In the genomic region with DNA sequence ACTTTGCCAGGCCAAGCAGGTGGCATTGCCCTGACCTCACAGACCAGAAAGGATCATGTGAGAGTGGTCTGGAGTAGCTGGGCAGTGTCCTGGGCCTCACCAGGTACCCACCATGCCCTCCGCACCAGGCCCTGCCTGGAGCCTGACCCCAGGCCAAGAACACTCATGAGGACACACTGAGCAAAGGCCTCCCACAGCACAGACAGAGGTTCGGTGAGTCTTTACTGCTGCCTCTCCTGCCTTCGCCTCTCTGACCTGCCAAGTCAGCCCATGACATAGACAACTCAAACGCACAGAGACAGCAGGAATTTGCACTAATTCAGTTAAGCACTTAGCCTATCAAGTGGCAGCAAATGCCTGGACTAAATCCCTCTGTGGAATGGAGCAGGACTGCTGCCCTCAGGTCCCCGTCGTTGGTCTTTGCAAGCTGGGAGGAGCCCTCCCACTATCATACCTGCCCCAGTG, we compare ENCODE assay signal across 12 cellular contexts.
DNase-seq lines count a peak whose midpoint lies in the region; ATAC-seq and TF ChIP-seq lines count a peak whose summit lies in the region.
"Had no signal": no experiment of that assay in that cellular context is flagged by ENCODE, and none has a peak within 500 bp of the region (broad histone marks: within the 10 kb centered on the region; RNA-seq: fewer than 3 reads in every experiment).

No MANE protein-coding gene starts in this region.

- H4K20me1 ChIP-seq in GM23248 (ENCODE audit: insufficient read depth), result no peaks in the 10 kb centered on the region

- no peaks in the 10 kb centered on the region for H3K79me1 ChIP-seq in mesendoderm (ENCODE audit: low read length)

- in situ Hi-C loops in GM23248 (cut with MboI), result no loop called here

- TF ChIP-seq CTCF in brain (conservative IDR thresholded peaks at IDR 0.05), result no peak
- no peak for TF ChIP-seq CTCF in stomach (IDR thresholded peaks at IDR 0.05)
- TF ChIP-seq CTCF in vagina (IDR thresholded peaks at IDR 0.05), result no peak

- H3K9me3 ChIP-seq in stomach, result no peaks in the 10 kb centered on the region
- H3K9me3 ChIP-seq in vagina, result no peaks in the 10 kb centered on the region
- no peaks in the 10 kb centered on the region for H3K9me3 ChIP-seq in GM23248 (ENCODE audit: low read depth)

- H3K9me3 Mint-ChIP-seq in brain (peaks cover 0 to 4% (median 2%) of the 10 kb centered on the region in 5 experiments), T-cell (no peaks in the 10 kb centered on the region)

- H3K4ac ChIP-seq in mesendoderm (ENCODE audit: low read depth, low read length), result no peak overlapping the region

- DNase-seq in NCI-H524 (lab: John Stamatoyannopoulos, UW) (peak; percentile 8 to 64), NCI-H524 treated with DMSO at 0.1 percent for 48 hours (lab: John Stamatoyannopoulos, UW) (no peak), mesendoderm (no peak), stomach (no peak), vagina (ENCODE audit: extremely low spot score in 2 of 2) (no peak), T-cell (no peak), GM23248 (no peak)
- DNase-seq: effector memory CD4-positive, alpha-beta T cell had no signal

- no peak overlapping the region for H2BK5ac ChIP-seq in mesendoderm (ENCODE audit: low read length)

- no peaks in the 10 kb centered on the region for H3K27me3 ChIP-seq in mesendoderm (ENCODE audit: insufficient read depth, low read length, poor library complexity)
- H3K27me3 ChIP-seq in stomach, result no peaks in the 10 kb centered on the region
- H3K27me3 ChIP-seq in vagina, result no peaks in the 10 kb centered on the region
- no peaks in the 10 kb centered on the region for H3K27me3 ChIP-seq in GM23248 (replicated peaks; ENCODE audit: insufficient read depth)

- intact Hi-C loops in stomach (cut with DNase I; ENCODE audit: low total_unique reads), result no loop called here
- intact Hi-C loops in vagina (cut with DNase I), result no loop called here

- no peak overlapping the region for H4K5ac ChIP-seq in mesendoderm (ENCODE audit: low read length)

- no peak overlapping the region for H4K8ac ChIP-seq in mesendoderm (ENCODE audit: low read depth, low read length)

- TF ChIP-seq EP300 in stomach (IDR thresholded peaks at IDR 0.05), result no peak

- peak overlapping the region in 3 of 5 experiments; percentile 10 to 75 (median 19) for H3K27ac Mint-ChIP-seq in brain
- no peak overlapping the region for H3K27ac Mint-ChIP-seq in T-cell
- H3K27ac Mint-ChIP-seq: activated naive CD8-positive, alpha-beta T cell; B cell had no signal

- H3K4me3 Mint-ChIP-seq in brain (no peak overlapping the region), T-cell (no peak overlapping the region)
- H3K4me3 Mint-ChIP-seq: activated naive CD8-positive, alpha-beta T cell; B cell had no signal

- peaks cover 36% of the 10 kb centered on the region for H3K4me1 Mint-ChIP-seq in brain
- H3K4me1 Mint-ChIP-seq in T-cell, result no peaks in the 10 kb centered on the region

- H3K23ac ChIP-seq in mesendoderm (ENCODE audit: low read length), result no peak overlapping the region

- H3K18ac ChIP-seq in mesendoderm (ENCODE audit: low read length), result no peak overlapping the region

- no peaks in the 10 kb centered on the region for H3K79me2 ChIP-seq in mesendoderm (ENCODE audit: control insufficient read depth, insufficient read depth, low read length)
- H3K79me2 ChIP-seq in GM23248 (ENCODE audit: insufficient read depth), result no peaks in the 10 kb centered on the region

- no peaks in the 10 kb centered on the region for H3F3A ChIP-seq in GM23248 (ENCODE audit: insufficient read depth)

- peak overlapping the region; percentile 17 for H3K56ac ChIP-seq in mesendoderm (ENCODE audit: low read length)

- H3K36me3 ChIP-seq in mesendoderm (ENCODE audit: control insufficient read depth, insufficient read depth, low read length), result no peaks in the 10 kb centered on the region
- H3K36me3 ChIP-seq in stomach, result no peaks in the 10 kb centered on the region
- H3K36me3 ChIP-seq in vagina, result no peaks in the 10 kb centered on the region
- H3K36me3 ChIP-seq in GM23248 (ENCODE audit: low read depth), result no peaks in the 10 kb centered on the region

- H2BK120ac ChIP-seq in mesendoderm (ENCODE audit: low read depth, low read length), result no peak overlapping the region

- ATAC-seq in T-cell (replicated peaks in 1 of 4), result no peak
- ATAC-seq: left lobe of liver had no signal

- H3K27me3 Mint-ChIP-seq in brain, result peaks cover 4% of the 10 kb centered on the region
- H3K27me3 Mint-ChIP-seq in T-cell, result peaks cover 5% of the 10 kb centered on the region in 2 donors

- peak overlapping the region; percentile 14 for H2AK5ac ChIP-seq in mesendoderm (ENCODE audit: low read length)

- H3K4me2 ChIP-seq in mesendoderm (ENCODE audit: low read length) (no peak overlapping the region), GM23248 (ENCODE audit: unreplicated experiment) (no peak overlapping the region)

- H3K4me3 ChIP-seq in mesendoderm (ENCODE audit: low read length) (no peak overlapping the region), stomach (no peak overlapping the region), vagina (no peak overlapping the region), GM23248 (no peak overlapping the region)

- no peak overlapping the region for H2AFZ ChIP-seq in GM23248

- no peak overlapping the region for H3K9ac ChIP-seq in mesendoderm (ENCODE audit: low read length)
- no peak overlapping the region for H3K9ac ChIP-seq in GM23248

- POLR2A ChIA-PET in T-cell (lab: Charles Lee), result no interaction called here

- TF ChIP-seq POLR2A in stomach (IDR thresholded peaks at IDR 0.05), result no peak
- no peak for TF ChIP-seq POLR2A in vagina (IDR thresholded peaks at IDR 0.05)

- H3K9me2 ChIP-seq in GM23248 (ENCODE audit: insufficient read depth), result no peaks in the 10 kb centered on the region

- no peaks in the 10 kb centered on the region for H3K36me3 Mint-ChIP-seq in brain
- no peaks in the 10 kb centered on the region for H3K36me3 Mint-ChIP-seq in T-cell
- H3K36me3 Mint-ChIP-seq: activated naive CD8-positive, alpha-beta T cell had no signal

- peaks cover 2% of the 10 kb centered on the region for H3K4me1 ChIP-seq in mesendoderm (ENCODE audit: control insufficient read depth, low read depth, low read length)
- H3K4me1 ChIP-seq in stomach, result peaks cover 0 to 18% (median 9%) of the 10 kb centered on the region in 4 donors
- H3K4me1 ChIP-seq in vagina, result peaks cover 28% of the 10 kb centered on the region
- peaks cover 13% of the 10 kb centered on the region for H3K4me1 ChIP-seq in GM23248 (ENCODE audit: insufficient read depth)

- no peak overlapping the region for H3K27ac ChIP-seq in mesendoderm (ENCODE audit: low read depth, low read length)
- no peak overlapping the region for H3K27ac ChIP-seq in stomach
- H3K27ac ChIP-seq in vagina, result no peak overlapping the region
- H3K27ac ChIP-seq in GM23248, result no peak overlapping the region

- no CpG with 5 or more reads among the region's 6 CpGs for WGBS in mesendoderm (ENCODE audit: extremely low coverage, insufficient coverage, low lambda C conversion rate)
- 57 to 94% (median 80%) methylated on average over 3 to 6 of the region's 6 CpGs for WGBS in stomach, 5 donors
- 87 to 91% methylated on average over 6 of the region's 6 CpGs for WGBS in GM23248 (ENCODE audit: low coverage in 1 of 2, low lambda C conversion rate in 2 of 2, missing lambda C conversion rate in 2 of 2), 2 experiments

- no peak overlapping the region for H2BK15ac ChIP-seq in mesendoderm (replicated peaks; ENCODE audit: low read depth)

- CTCF ChIA-PET in T-cell (lab: Charles Lee), result interaction anchor here in 1 of 2 donors (0.6 kb wide), 2 partner anchors 67 to 625 kb away, joined by 3 read pairs; no protein-coding TSS in a partner anchor

Comparison
In these comparisons a context has a peak if more than half of its experiments do, and no peak if none do; other contexts are left out.
1. DNase-seq: peak in NCI-H524 (2 of 2); none in NCI-H524 treated with DMSO at 0.1 percent for 48 hours (single experiment), mesendoderm (single experiment), stomach (single experiment), vagina (0 of 2), T-cell (0 of 34) and GM23248 (single experiment).
2. H3K27ac Mint-ChIP-seq: peak in brain (3 of 5); none in T-cell (0 of 2).